ENCODE assay signal across 1 cellular context in genomic region chr10:93065675-93066543, GRCh38.
TF ChIP-seq lines count a peak whose summit lies in the region.

No MANE protein-coding gene starts in this region.

TF ChIP-seq in GM23338, 12 proteins besides CTCF, POLR2A, EP300 and RAD21:
- TF ChIP-seq ETS1 (IDR thresholded peaks at IDR 0.05): no peak
- TF ChIP-seq ZNF331 (CRISPR knock-in tag; IDR thresholded peaks at IDR 0.05; ENCODE audit: low read depth): no peak
- TF ChIP-seq ZNF462 (CRISPR knock-in tag; IDR thresholded peaks at IDR 0.05): no peak
- TF ChIP-seq REST (IDR thresholded peaks at IDR 0.05; ENCODE audit: unreplicated experiment): no peak
- TF ChIP-seq EZH2phosphoT487 (IDR thresholded peaks at IDR 0.05; ENCODE audit: unreplicated experiment): peak; percentile 89
- peak; percentile 39; the same call in 1 of the 2 replicates for TF ChIP-seq CREB1 (CRISPR knock-in tag; IDR thresholded peaks at IDR 0.05; ENCODE audit: low read depth)
- TF ChIP-seq EZH2 (IDR thresholded peaks at IDR 0.05; ENCODE audit: low read depth, unreplicated experiment): peak; percentile 98
- TF ChIP-seq NANOG (IDR thresholded peaks at IDR 0.05; ENCODE audit: borderline replicate concordance): no peak
